ENCODE assay signal across 22 cellular contexts in genomic region chr6:37569317-37569716, GRCh38.
"Had no signal": no experiment of that assay in that cellular context is flagged by ENCODE, and none has a peak within 500 bp of the region (broad histone marks: within the 10 kb centered on the region; RNA-seq: fewer than 3 reads in every experiment).

No MANE protein-coding gene starts in this region.

- H3K27me3 ChIP-seq: ascending aorta, dorsolateral prefrontal cortex had no signal

- ATAC-seq: activated T-cell treated with anti-CD3 and anti-CD28 coated beads, Interleukin-2, amount 50 U/mL, for 72 hours; gastrocnemius medialis; heart left ventricle; upper lobe of right lung had no signal

- H3K4me3 Mint-ChIP-seq: activated B cell treated with CpG ODN at 0.5 μM for 24 hours; activated CD4-positive, alpha-beta memory T cell treated with anti-CD3 and anti-CD28 coated beads for 36 hours; activated naive CD4-positive, alpha-beta T cell treated with anti-CD3 and anti-CD28 coated beads, Interleukin-2, amount 10 ng/mL, durations not matched to agents 7 days and 5 days; activated T-cell treated with anti-CD3 and anti-CD28 coated beads, Interleukin-2, amount 50 U/mL, for 72 hours; nephron progenitor cell; stimulated activated naive CD8-positive, alpha-beta T cell treated with anti-CD3 and anti-CD28 coated beads, Interleukin-15, Interleukin-2, amounts not matched to agents 100 ng/mL and 50 ng/mL, for 24 hours; T-helper 1 cell treated with Interleukin-12 subunit alpha and Interleukin-12 subunit beta and Interleukin-4 antibody, amounts not matched to agents 30 μg/mL and 1 μg/mL, for 36 hours had no signal

- H3K9me3 ChIP-seq: ascending aorta, colonic mucosa, esophagus squamous epithelium, gastrocnemius medialis, heart left ventricle, prostate gland, spleen, thyroid gland, upper lobe of right lung had no signal

- DNase-seq: activated B cell treated with CpG ODN at 0.5 μM for 24 hours; activated CD4-positive, alpha-beta memory T cell treated with anti-CD3 and anti-CD28 coated beads for 36 hours; activated CD4-positive, alpha-beta T cell treated with anti-CD3 and anti-CD28 coated beads for 4 hours; activated effector memory CD4-positive, alpha-beta T cell treated with Interleukin-2 at 50 U/mL for 16 hours; activated naive CD4-positive, alpha-beta T cell treated with anti-CD3 and anti-CD28 coated beads, Interleukin-2, amount 10 ng/mL, durations not matched to agents 7 days and 5 days; activated T-cell treated with anti-CD3 and anti-CD28 coated beads, Interleukin-2, amount 50 U/mL, for 72 hours; colonic mucosa; dorsolateral prefrontal cortex; esophagus squamous epithelium; gastrocnemius medialis; heart left ventricle; nephron progenitor cell; spleen; stimulated activated CD4-positive, alpha-beta T cell treated with anti-CD3 and anti-CD28 coated beads, Interleukin-4, amount 100 ng/mL, for 24 hours; substantia nigra; T1000; thyroid gland; upper lobe of right lung had no signal

- H3K4me3 ChIP-seq: ascending aorta, colonic mucosa, dorsolateral prefrontal cortex, esophagus squamous epithelium, gastrocnemius medialis, heart left ventricle, prostate gland, spleen, thyroid gland, upper lobe of right lung had no signal

- H3K9me3 Mint-ChIP-seq: activated B cell treated with CpG ODN at 0.5 μM for 24 hours; activated CD4-positive, alpha-beta memory T cell treated with anti-CD3 and anti-CD28 coated beads for 36 hours; activated naive CD4-positive, alpha-beta T cell treated with anti-CD3 and anti-CD28 coated beads, Interleukin-2, amount 10 ng/mL, durations not matched to agents 7 days and 5 days; activated T-cell treated with anti-CD3 and anti-CD28 coated beads, Interleukin-2, amount 50 U/mL, for 72 hours; nephron progenitor cell; stimulated activated naive CD8-positive, alpha-beta T cell treated with anti-CD3 and anti-CD28 coated beads, Interleukin-15, Interleukin-2, amounts not matched to agents 100 ng/mL and 50 ng/mL, for 24 hours; T-helper 1 cell treated with Interleukin-12 subunit alpha and Interleukin-12 subunit beta and Interleukin-4 antibody, amounts not matched to agents 30 μg/mL and 1 μg/mL, for 36 hours had no signal

- H3K36me3 Mint-ChIP-seq: activated CD4-positive, alpha-beta memory T cell treated with anti-CD3 and anti-CD28 coated beads for 36 hours; activated naive CD4-positive, alpha-beta T cell treated with anti-CD3 and anti-CD28 coated beads, Interleukin-2, amount 10 ng/mL, durations not matched to agents 7 days and 5 days had no signal

- H3K4me1 ChIP-seq: colonic mucosa had no signal

- H3K27me3 Mint-ChIP-seq: activated B cell treated with CpG ODN at 0.5 μM for 24 hours; activated CD4-positive, alpha-beta memory T cell treated with anti-CD3 and anti-CD28 coated beads for 36 hours had no signal

- H3K27ac ChIP-seq: ascending aorta, colonic mucosa, dorsolateral prefrontal cortex, esophagus squamous epithelium, gastrocnemius medialis, heart left ventricle, prostate gland, spleen, thyroid gland, upper lobe of right lung had no signal

- H3K36me3 ChIP-seq: ascending aorta, colonic mucosa, esophagus squamous epithelium, gastrocnemius medialis, heart left ventricle, prostate gland, spleen, thyroid gland, upper lobe of right lung had no signal

- H3K27ac Mint-ChIP-seq: activated B cell treated with CpG ODN at 0.5 μM for 24 hours; activated CD4-positive, alpha-beta memory T cell treated with anti-CD3 and anti-CD28 coated beads for 36 hours; activated naive CD4-positive, alpha-beta T cell treated with anti-CD3 and anti-CD28 coated beads, Interleukin-2, amount 10 ng/mL, durations not matched to agents 7 days and 5 days; activated T-cell treated with anti-CD3 and anti-CD28 coated beads, Interleukin-2, amount 50 U/mL, for 72 hours; nephron progenitor cell; stimulated activated naive CD8-positive, alpha-beta T cell treated with anti-CD3 and anti-CD28 coated beads, Interleukin-15, Interleukin-2, amounts not matched to agents 100 ng/mL and 50 ng/mL, for 24 hours; T-helper 1 cell treated with Interleukin-12 subunit alpha and Interleukin-12 subunit beta and Interleukin-4 antibody, amounts not matched to agents 30 μg/mL and 1 μg/mL, for 36 hours had no signal
